Comparison of ENCODE assay signal across 10 cellular contexts in the genomic region with DNA sequence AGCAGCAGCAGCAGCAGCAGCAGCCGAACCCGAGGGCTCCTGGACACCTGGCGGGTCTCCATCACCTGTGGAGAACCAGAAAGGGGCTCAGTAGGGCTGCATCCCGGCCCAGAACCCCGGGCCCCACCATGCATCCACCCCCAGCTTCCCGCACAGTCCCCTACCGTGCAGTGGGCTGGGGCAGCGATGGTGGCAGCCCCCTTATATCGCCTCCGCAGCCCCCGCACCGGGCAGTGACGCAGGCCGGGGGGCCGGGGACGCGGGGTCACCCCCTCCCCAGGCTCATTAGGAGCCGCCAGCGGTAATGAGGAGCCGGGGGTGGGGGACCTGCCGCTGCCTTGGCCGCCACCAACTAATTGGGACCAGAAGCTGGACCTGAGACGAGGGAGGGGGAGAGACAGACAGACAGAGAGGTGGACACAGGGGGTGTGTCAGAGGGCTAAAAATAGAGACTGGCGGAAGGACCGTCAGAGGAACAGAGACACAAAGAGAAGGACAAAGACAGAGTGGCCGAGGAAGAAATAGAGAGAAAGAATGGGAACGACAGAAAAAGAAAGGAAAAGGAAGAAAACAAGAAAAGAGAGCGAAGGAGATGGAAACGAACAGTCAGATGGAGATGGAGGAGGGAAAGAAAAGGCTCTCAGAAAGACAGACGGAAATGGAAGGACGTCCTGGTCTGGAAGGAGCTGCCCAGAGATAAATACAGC. TPM values are rescaled to one million over a fixed set of nuclear protein-coding genes. Genes with fewer than 3 reads are reported as not detected.
A peak's percentile ranks its signal among the peaks of the same experiment; 100 is the strongest.
DNase-seq lines count a peak whose midpoint lies in the region; ATAC-seq, FAIRE-seq and TF ChIP-seq lines count a peak whose summit lies in the region.
"Had no signal": no experiment of that assay in that cellular context is flagged by ENCODE, and none has a peak within 500 bp of the region (broad histone marks: within the 10 kb centered on the region; RNA-seq: fewer than 3 reads in every experiment).

PTH2 (minus strand) TSS at position 164 of the 707 bp plus-strand sequence; CDS start at position 62, 102 bp downstream.

- H3K27ac Mint-ChIP-seq in natural killer cell treated with Interleukin-12 subunit alpha and Interleukin-12 subunit beta and Interleukin-15 and Interleukin-18, amount 100 ng/mL, for 72 hours, result no peak within 1 kb of the TSS

- H3K27ac ChIP-seq in BLaER1 treated with 17β-estradiol and CSF1 and Interleukin-3, amounts not matched to agents 10 nM and 100 nM, result no peak within 1 kb of the TSS
- H3K27ac ChIP-seq in HUES6 (ENCODE audit: low read depth, low read length) (no peak within 1 kb of the TSS), coronary artery (no peak within 1 kb of the TSS)

- peaks cover 90 to 99% (median 96%) of the 10 kb centered on the region in 11 experiments for H3K27me3 ChIP-seq in BLaER1 treated with 17β-estradiol and CSF1 and Interleukin-3, amounts not matched to agents 10 nM and 100 nM
- H3K27me3 ChIP-seq in HUES6 (ENCODE audit: control insufficient read depth, insufficient read depth, low read length), result peaks cover 87% of the 10 kb centered on the region

- peaks cover 0 to 9% (median 4%) of the 10 kb centered on the region in 11 experiments; a peak in 11 of 22 replicates for H3K9me3 ChIP-seq in BLaER1 treated with 17β-estradiol and CSF1 and Interleukin-3, amounts not matched to agents 10 nM and 100 nM (replicated peaks in 1 of 11)
- H3K9me3 ChIP-seq in HUES6 (ENCODE audit: control insufficient read depth, insufficient read depth, low read depth, low read length), result no peaks in the 10 kb centered on the region

- TF ChIP-seq CTCF in coronary artery (IDR thresholded peaks at IDR 0.05), result no peak

- H3K4me1 ChIP-seq in BLaER1 treated with 17β-estradiol and CSF1 and Interleukin-3, amounts not matched to agents 10 nM and 100 nM, result peaks cover 48 to 81% (median 76%) of the 10 kb centered on the region in 10 experiments
- peaks cover 39% of the 10 kb centered on the region for H3K4me1 ChIP-seq in HUES6 (ENCODE audit: control insufficient read depth, insufficient read depth, low read length)

- no peaks in the 10 kb centered on the region for H3K36me3 ChIP-seq in BLaER1 treated with 17β-estradiol and CSF1 and Interleukin-3, amounts not matched to agents 10 nM and 100 nM
- no peaks in the 10 kb centered on the region for H3K36me3 ChIP-seq in HUES6 (ENCODE audit: control insufficient read depth, insufficient read depth, low read length)

- peaks cover 0 to 19% (median 6%) of the 10 kb centered on the region in 11 experiments; a peak in 11 of 22 replicates for H4K20me1 ChIP-seq in BLaER1 treated with 17β-estradiol and CSF1 and Interleukin-3, amounts not matched to agents 10 nM and 100 nM

- peak within 1 kb of the TSS in 9 of 10 experiments; percentile 0 to 54 (median 31); a peak in 14 of 20 replicates for H3K4me3 ChIP-seq in BLaER1 treated with 17β-estradiol and CSF1 and Interleukin-3, amounts not matched to agents 10 nM and 100 nM
- H3K4me3 ChIP-seq in HUES6 (ENCODE audit: low read depth, low read length) (peak within 1 kb of the TSS; percentile 51), coronary artery (peak within 1 kb of the TSS; percentile 61)

- H3K4me1 Mint-ChIP-seq in natural killer cell treated with Interleukin-12 subunit alpha and Interleukin-12 subunit beta and Interleukin-15 and Interleukin-18, amount 100 ng/mL, for 72 hours (ENCODE audit: low read depth in 2 of 2), result peaks cover 44 to 47% of the 10 kb centered on the region in 2 donors

- peak within 1 kb of the TSS; percentile 51 to 86 (median 72) for H3K4me2 ChIP-seq in BLaER1 treated with 17β-estradiol and CSF1 and Interleukin-3, amounts not matched to agents 10 nM and 100 nM

- peak within 1 kb of the TSS; percentile 79 for H3K4me3 Mint-ChIP-seq in natural killer cell treated with Interleukin-12 subunit alpha and Interleukin-12 subunit beta and Interleukin-15 and Interleukin-18, amount 100 ng/mL, for 72 hours

- DNase-seq in coronary artery (ENCODE audit: low spot score), result no peak
- DNase-seq in natural killer cell treated with Interleukin-12 subunit alpha and Interleukin-12 subunit beta and Interleukin-15 and Interleukin-18, amount 100 ng/mL, for 72 hours (ENCODE audit: low spot score), result no peak
- DNase-seq in HCEC 1CT, result no peak
- DNase-seq in NCI-H1436 treated with DMSO at 0.1 percent for 48 hours (lab: John Stamatoyannopoulos, UW), result no peak
- no peak for DNase-seq in HTR-8/SVneo (ENCODE audit: insufficient read length, low spot score)
- DNase-seq: Karpas-422, NCI-H526 had no signal

- peaks cover 9% of the 10 kb centered on the region for H3K36me3 Mint-ChIP-seq in natural killer cell treated with Interleukin-12 subunit alpha and Interleukin-12 subunit beta and Interleukin-15 and Interleukin-18, amount 100 ng/mL, for 72 hours

- peak within 1 kb of the TSS in 3 of 11 experiments; percentile 11 to 34 (median 29); a peak in 1 of 22 replicates for H3K9ac ChIP-seq in BLaER1 treated with 17β-estradiol and CSF1 and Interleukin-3, amounts not matched to agents 10 nM and 100 nM
- no peak within 1 kb of the TSS for H3K9ac ChIP-seq in HUES6 (ENCODE audit: low read length)

- ATAC-seq in natural killer cell treated with Interleukin-12 subunit alpha and Interleukin-12 subunit beta and Interleukin-15 and Interleukin-18, amount 100 ng/mL, for 72 hours, result no peak
- ATAC-seq in HG02884 (IDR thresholded peaks at IDR 0.05; ENCODE audit: unreplicated experiment), result no peak

- no peaks in the 10 kb centered on the region for H3K9me3 Mint-ChIP-seq in natural killer cell treated with Interleukin-12 subunit alpha and Interleukin-12 subunit beta and Interleukin-15 and Interleukin-18, amount 100 ng/mL, for 72 hours

- peaks cover 82 to 95% of the 10 kb centered on the region in 2 donors for H3K27me3 Mint-ChIP-seq in natural killer cell treated with Interleukin-12 subunit alpha and Interleukin-12 subunit beta and Interleukin-15 and Interleukin-18, amount 100 ng/mL, for 72 hours

- no peak for FAIRE-seq in HTR-8/SVneo (lab: Jason Lieb, UNC)

RNA-seq across cellular contexts. Expression of gene PTH2, which starts in this region (rescaled TPM):
- total RNA-seq in natural killer cell treated with Interleukin-12 subunit alpha and Interleukin-12 subunit beta and Interleukin-15 and Interleukin-18, amount 100 ng/mL, for 72 hours, result not detected
